Comparison of ENCODE assay signal across 9 cellular contexts in genomic region chr1:148318900-148319242, GRCh38.
DNase-seq lines count a peak whose midpoint lies in the region; ATAC-seq and TF ChIP-seq lines count a peak whose summit lies in the region.
"Had no signal": no experiment of that assay in that cellular context is flagged by ENCODE, and none has a peak within 500 bp of the region (broad histone marks: within the 10 kb centered on the region; RNA-seq: fewer than 3 reads in every experiment).

No MANE protein-coding gene starts in this region.

- no peak overlapping the region for H3K23ac ChIP-seq in H9 (ENCODE audit: insufficient read length, low read depth, low read length)

- no peaks in the 10 kb centered on the region for H4K20me1 ChIP-seq in H9 (ENCODE audit: control insufficient read depth, insufficient read depth, insufficient read length)

- H2BK5ac ChIP-seq in H9 (ENCODE audit: insufficient read length, low read length) = no peak overlapping the region

- no peaks in the 10 kb centered on the region for H3K36me3 Mint-ChIP-seq in CD4-positive, CD25-positive, alpha-beta regulatory T cell
- no peaks in the 10 kb centered on the region for H3K36me3 Mint-ChIP-seq in H9 (ENCODE audit: insufficient read depth in 1 of 3, low read depth in 3 of 3)
- no peaks in the 10 kb centered on the region for H3K36me3 Mint-ChIP-seq in activated naive CD8-positive, alpha-beta T cell treated with anti-CD3 and anti-CD28 coated beads, Interleukin-2, amount 50 U/mL, for 24 hours (ENCODE audit: low read depth)

- H3T11ph ChIP-seq in H9 (ENCODE audit: low read length) = no peak overlapping the region

- peaks cover 0 to 4% (median 0%) of the 10 kb centered on the region in 7 donors for H3K9me3 Mint-ChIP-seq in CD4-positive, CD25-positive, alpha-beta regulatory T cell
- H3K9me3 Mint-ChIP-seq in H9 = peaks cover 3 to 4% of the 10 kb centered on the region in 2 experiments; a peak in 2 of 5 replicates
- H3K9me3 Mint-ChIP-seq in activated naive CD8-positive, alpha-beta T cell treated with anti-CD3 and anti-CD28 coated beads, Interleukin-2, amount 50 U/mL, for 24 hours = no peaks in the 10 kb centered on the region

- peak overlapping the region in 3 of 4 donors; percentile 23 to 93 (median 89) for H3K4me3 Mint-ChIP-seq in CD4-positive, CD25-positive, alpha-beta regulatory T cell
- H3K4me3 Mint-ChIP-seq in H9 = peak overlapping the region; percentile 60 to 77
- peak overlapping the region; percentile 87 for H3K4me3 Mint-ChIP-seq in activated naive CD8-positive, alpha-beta T cell treated with anti-CD3 and anti-CD28 coated beads, Interleukin-2, amount 50 U/mL, for 24 hours

- peak overlapping the region; percentile 48 for H3K4me2 ChIP-seq in H9 (ENCODE audit: insufficient read depth, insufficient read length, low read length)

- H3K27ac ChIP-seq in CD4-positive, CD25-positive, alpha-beta regulatory T cell (ENCODE audit: insufficient read depth, low read length, poor library complexity, severe bottlenecking) = no peak overlapping the region
- H3K27ac ChIP-seq in H9 (ENCODE audit: insufficient read length, low read depth, low read length) (no peak overlapping the region), muscle layer of duodenum (ENCODE audit: low read length) (no peak overlapping the region)
- H3K27ac ChIP-seq: gastroesophageal sphincter had no signal

- H3K23me2 ChIP-seq in H9 (ENCODE audit: insufficient read length, low read depth, low read length, poor library complexity, severe bottlenecking) = peaks cover 15% of the 10 kb centered on the region

- H4K8ac ChIP-seq in H9 (replicated peaks; ENCODE audit: insufficient read length, low read depth, low read length) = no peak overlapping the region

- H3K4me3 ChIP-seq in CD4-positive, CD25-positive, alpha-beta regulatory T cell (ENCODE audit: low read depth, low read length) = peak overlapping the region; percentile 37
- H3K4me3 ChIP-seq in muscle layer of duodenum (ENCODE audit: low read depth in 1 of 2, low read length in 2 of 2) = peak overlapping the region; percentile 42 to 60

- ATAC-seq in CD4-positive, CD25-positive, alpha-beta regulatory T cell (ENCODE audit: low read depth in 2 of 2) = no peak
- ATAC-seq in activated naive CD8-positive, alpha-beta T cell treated with anti-CD3 and anti-CD28 coated beads, Interleukin-2, amount 50 U/mL, for 24 hours = no peak
- no peak for ATAC-seq in HG03354 (IDR thresholded peaks at IDR 0.05; ENCODE audit: poor library complexity, severe bottlenecking, unreplicated experiment)
- ATAC-seq in GM18858 (IDR thresholded peaks at IDR 0.05; ENCODE audit: unreplicated experiment) = no peak
- ATAC-seq: gastroesophageal sphincter had no signal

- TF ChIP-seq CTCF in H9 (conservative IDR thresholded peaks at IDR 0.05) = no peak

- H3K27me3 ChIP-seq in CD4-positive, CD25-positive, alpha-beta regulatory T cell (ENCODE audit: control insufficient read depth, insufficient read depth, low read length) = peaks cover 36% of the 10 kb centered on the region
- H3K27me3 ChIP-seq in H9 (ENCODE audit: insufficient read depth, low read length) (no peaks in the 10 kb centered on the region), muscle layer of duodenum (ENCODE audit: low read depth, low read length) (peaks cover 14% of the 10 kb centered on the region)

- H3K79me2 ChIP-seq in H9 (ENCODE audit: insufficient read depth, low read length) = no peaks in the 10 kb centered on the region

- no peak overlapping the region for H3K18ac ChIP-seq in H9 (ENCODE audit: insufficient read length, low read depth, low read length)

- peak overlapping the region in 1 of 3 donors; percentile 50 for H3K27ac Mint-ChIP-seq in CD4-positive, CD25-positive, alpha-beta regulatory T cell
- no peak overlapping the region; a peak in 1 of 7 replicates for H3K27ac Mint-ChIP-seq in H9
- H3K27ac Mint-ChIP-seq in activated naive CD8-positive, alpha-beta T cell treated with anti-CD3 and anti-CD28 coated beads, Interleukin-2, amount 50 U/mL, for 24 hours = peak overlapping the region; percentile 88

- H2BK15ac ChIP-seq in H9 (ENCODE audit: low read depth, low read length) = no peak overlapping the region

- H3K9me3 ChIP-seq in CD4-positive, CD25-positive, alpha-beta regulatory T cell (ENCODE audit: control insufficient read depth in 2 of 2, low read length in 2 of 2) = no peaks in the 10 kb centered on the region
- H3K9me3 ChIP-seq in H9 (ENCODE audit: control insufficient read depth, low read depth, low read length) (no peaks in the 10 kb centered on the region), muscle layer of duodenum (ENCODE audit: control insufficient read depth in 1 of 2, low read length in 2 of 2) (no peaks in the 10 kb centered on the region)

- no peak overlapping the region for H2BK12ac ChIP-seq in H9 (ENCODE audit: insufficient read length, low read depth, low read length)

- H3K4me1 Mint-ChIP-seq in CD4-positive, CD25-positive, alpha-beta regulatory T cell = peaks cover 4 to 24% (median 14%) of the 10 kb centered on the region in 4 donors
- peaks cover 5% of the 10 kb centered on the region in 2 experiments; a peak in 2 of 4 replicates for H3K4me1 Mint-ChIP-seq in H9
- H3K4me1 Mint-ChIP-seq in activated naive CD8-positive, alpha-beta T cell treated with anti-CD3 and anti-CD28 coated beads, Interleukin-2, amount 50 U/mL, for 24 hours = peaks cover 37% of the 10 kb centered on the region

- H3K79me1 ChIP-seq in H9 (ENCODE audit: insufficient read depth, low read depth, low read length, poor library complexity, severe bottlenecking) = no peaks in the 10 kb centered on the region

- no peak overlapping the region for H4K5ac ChIP-seq in H9 (ENCODE audit: insufficient read length, low read depth, low read length)

- no peak overlapping the region for H2AFZ ChIP-seq in H9 (ENCODE audit: low read length)

- H2AK5ac ChIP-seq in H9 (ENCODE audit: insufficient read length, low read length) = no peak overlapping the region

- H2BK20ac ChIP-seq in H9 (ENCODE audit: low read depth, low read length, poor library complexity, severe bottlenecking) = no peak overlapping the region

- no peaks in the 10 kb centered on the region for H3K36me3 ChIP-seq in CD4-positive, CD25-positive, alpha-beta regulatory T cell (ENCODE audit: control insufficient read depth, insufficient read depth, low read length)
- H3K36me3 ChIP-seq in muscle layer of duodenum (ENCODE audit: control insufficient read depth in 1 of 2, insufficient read depth in 2 of 2, low read length in 2 of 2) = no peaks in the 10 kb centered on the region
- H3K36me3 ChIP-seq: gastroesophageal sphincter had no signal

- H3K4ac ChIP-seq in H9 (ENCODE audit: low read depth, low read length) = no peak overlapping the region

- H3K56ac ChIP-seq in H9 (ENCODE audit: insufficient read length, low read depth, low read length) = no peak overlapping the region

- peak overlapping the region; percentile 76; the same call in 1 of the 2 replicates for H3K14ac ChIP-seq in H9 (ENCODE audit: insufficient read depth, low read length)

- peaks cover 77% of the 10 kb centered on the region for H3K27me3 Mint-ChIP-seq in CD4-positive, CD25-positive, alpha-beta regulatory T cell
- peaks cover 23% of the 10 kb centered on the region for H3K27me3 Mint-ChIP-seq in H9 (ENCODE audit: low read depth)
- peaks cover 41% of the 10 kb centered on the region for H3K27me3 Mint-ChIP-seq in activated naive CD8-positive, alpha-beta T cell treated with anti-CD3 and anti-CD28 coated beads, Interleukin-2, amount 50 U/mL, for 24 hours

- WGBS in H9 (ENCODE audit: extremely low coverage, insufficient read length, low lambda C conversion rate) = no CpG with 5 or more reads among the region's 6 CpGs

- no peak for DNase-seq in CD4-positive, CD25-positive, alpha-beta regulatory T cell
- DNase-seq in H9 = no peak
- DNase-seq in activated naive CD8-positive, alpha-beta T cell treated with anti-CD3 and anti-CD28 coated beads, Interleukin-2, amount 50 U/mL, for 24 hours = no peak
- no peak for DNase-seq in globus pallidus (ENCODE audit: low spot score)
- DNase-seq in NCI-H146 (lab: John Stamatoyannopoulos, UW) = no peak

- peak overlapping the region; percentile 57 for H3K9ac ChIP-seq in H9 (ENCODE audit: extremely low read depth, insufficient read length, low read length)

- H2BK120ac ChIP-seq in H9 (ENCODE audit: low read depth, low read length, poor library complexity, severe bottlenecking) = no peak overlapping the region

- H3K4me1 ChIP-seq in CD4-positive, CD25-positive, alpha-beta regulatory T cell (ENCODE audit: control insufficient read depth, insufficient read depth, low read length, poor library complexity, severe bottlenecking) = peaks cover 12% of the 10 kb centered on the region
- H3K4me1 ChIP-seq in H9 (ENCODE audit: insufficient read depth, low read length) (no peaks in the 10 kb centered on the region), muscle layer of duodenum (ENCODE audit: control insufficient read depth in 1 of 2, insufficient read depth in 2 of 2, low read length in 2 of 2) (peaks cover 0 to 11% of the 10 kb centered on the region in 2 donors)

- no peak overlapping the region for H4K91ac ChIP-seq in H9 (ENCODE audit: insufficient read length, low read depth, low read length)
